Comparison of ENCODE assay signal across 8 cellular contexts in the genomic region with DNA sequence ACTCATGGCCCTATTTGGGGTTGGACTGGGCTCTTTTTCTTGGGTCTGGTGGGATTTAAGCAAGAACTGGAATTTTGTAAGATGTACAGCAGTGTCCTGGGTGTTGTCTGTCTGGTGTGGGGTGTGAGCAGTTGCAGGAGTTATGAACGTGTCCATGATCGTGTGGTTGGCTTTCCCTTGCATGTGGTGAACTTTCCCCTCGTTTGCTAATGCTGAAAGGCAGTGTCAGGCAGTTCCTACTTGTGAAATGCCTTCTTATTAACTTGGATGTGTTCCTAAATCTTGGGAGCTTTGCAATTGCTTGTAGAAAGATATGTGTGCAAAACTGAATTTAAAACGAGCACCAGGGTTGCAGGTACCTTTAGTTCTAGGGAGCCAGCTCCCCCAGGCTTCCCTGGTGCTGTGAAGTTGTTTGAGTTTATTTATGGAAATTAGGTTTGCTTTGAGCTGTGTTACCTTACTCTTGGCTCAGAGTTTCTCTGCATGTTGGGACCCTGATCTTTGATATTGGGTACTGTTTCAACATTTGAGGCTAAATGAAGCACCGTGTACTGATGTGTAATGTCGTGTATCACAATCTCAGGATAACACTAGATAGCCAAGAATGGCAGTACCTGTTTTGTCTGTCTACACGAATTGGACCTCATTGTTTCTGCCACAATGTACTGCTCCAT. TPM values are rescaled to one million over a fixed set of nuclear protein-coding genes. Genes with fewer than 3 reads are reported as not detected.
A peak's percentile ranks its signal among the peaks of the same experiment; 100 is the strongest.
DNase-seq lines count a peak whose midpoint lies in the region; ATAC-seq, FAIRE-seq and TF ChIP-seq lines count a peak whose summit lies in the region.

No MANE protein-coding gene starts in this region.

- no peak for DNase-seq in SK-N-MC (ENCODE audit: low read depth, low spot score)
- DNase-seq in fibroblast of mammary gland (ENCODE audit: low read depth), result peak; percentile 52
- no peak for DNase-seq in pancreas
- DNase-seq in NCI-H2227 treated with DMSO at 0.1 percent for 48 hours (lab: John Stamatoyannopoulos, UW), result no peak
- no peak for DNase-seq in NCI-H1436 treated with DMSO at 0.1 percent for 48 hours (lab: John Stamatoyannopoulos, UW)
- DNase-seq in COLO829 (ENCODE audit: low spot score), result no peak

- intact Hi-C loops in pancreas (cut with DNase I), result no loop called here

- H3K4me1 ChIP-seq in pancreas, result peaks cover 0 to 7% (median 4%) of the 10 kb centered on the region in 3 donors

- ATAC-seq in GM21526 (IDR thresholded peaks at IDR 0.05; ENCODE audit: low FRiP score, unreplicated experiment) (peak; percentile 5), pancreas (peak in 3 of 4 donors; percentile 25 to 48 (median 30)), HG03469 (IDR thresholded peaks at IDR 0.05; ENCODE audit: unreplicated experiment) (no peak)

- H3K4me3 ChIP-seq in SK-N-MC, result peak overlapping the region; percentile 88
- peak overlapping the region; percentile 92 for H3K4me3 ChIP-seq in fibroblast of mammary gland (ENCODE audit: control insufficient read depth, low read depth, low read length)
- peak overlapping the region; percentile 68 to 92 (median 79) for H3K4me3 ChIP-seq in pancreas

- H3K9ac ChIP-seq in SK-N-MC (ENCODE audit: insufficient read length), result peak overlapping the region; percentile 89

- peaks cover 0 to 15% (median 8%) of the 10 kb centered on the region in 4 donors for H3K27me3 ChIP-seq in pancreas

- 10 to 13% methylated on average over 7 of the region's 7 CpGs for WGBS in pancreas, 2 donors

- TF ChIP-seq CTCF in fibroblast of mammary gland (conservative IDR thresholded peaks at IDR 0.05; ENCODE audit: control insufficient read depth, insufficient read depth, low read depth, low read length), result no peak
- TF ChIP-seq CTCF in pancreas (IDR thresholded peaks at IDR 0.05), result no peak

- no peaks in the 10 kb centered on the region for H3K36me3 ChIP-seq in SK-N-MC (ENCODE audit: insufficient read depth, low read length)
- no peaks in the 10 kb centered on the region for H3K36me3 ChIP-seq in pancreas

- no peaks in the 10 kb centered on the region for H3K9me3 ChIP-seq in SK-N-MC (ENCODE audit: low read depth, low read length)
- H3K9me3 ChIP-seq in pancreas, result no peaks in the 10 kb centered on the region

- FAIRE-seq in pancreas (lab: Jason Lieb, UNC), result no peak

- no peak overlapping the region for H3K27ac ChIP-seq in SK-N-MC
- H3K27ac ChIP-seq in pancreas, result no peak overlapping the region

RNA-seq across cellular contexts. Expression of a gene that starts 35.8 kb away (rescaled TPM):
- 10 to 100 TPM; 24.7 to 51.9 (median 43.9) TPM for total RNA-seq in pancreas
- 10 to 100 TPM; 21.0 to 39.1 TPM for polyA plus RNA-seq in pancreas
